In genomic region chr12:116498471-116498870, GRCh38 we compare ENCODE assay signal across 15 cellular contexts.
DNase-seq lines count a peak whose midpoint lies in the region; ATAC-seq and TF ChIP-seq lines count a peak whose summit lies in the region.
"Had no signal": no experiment of that assay in that cellular context is flagged by ENCODE, and none has a peak within 500 bp of the region (broad histone marks: within the 10 kb centered on the region; RNA-seq: fewer than 3 reads in every experiment).

No MANE protein-coding gene starts in this region.

- no peaks in the 10 kb centered on the region for H3K9me3 ChIP-seq in A673 (ENCODE audit: low read depth, low read length, poor library complexity, severe bottlenecking)
- no peaks in the 10 kb centered on the region for H3K9me3 ChIP-seq in heart left ventricle
- H3K9me3 ChIP-seq: HAP-1 had no signal

- no peak overlapping the region for H3K4me3 Mint-ChIP-seq in stimulated activated memory B cell treated with anti-CD40 and anti-IgM and Interleukin-4, amounts not matched to agents 10 μg/mL and 1 μg/mL and 100 μg/mL, for 72 hours
- H3K4me3 Mint-ChIP-seq: CD4-positive, alpha-beta T cell had no signal

- intact Hi-C loops in A673 (cut with micrococcal nuclease; ENCODE audit: unreplicated experiment) (no loop called here), heart left ventricle (cut with DNase I) (no loop called here)

- no peak for TF ChIP-seq CTCF in A673 (conservative IDR thresholded peaks at IDR 0.05; ENCODE audit: low read depth, low read length)
- TF ChIP-seq CTCF in heart left ventricle (IDR thresholded peaks at IDR 0.05) = no peak

- BruUV-seq in A673 (replicated peaks; lab: Mats Ljungman, UMichigan) = no TSS peak

- no peaks in the 10 kb centered on the region for H3K4me1 ChIP-seq in A673 (ENCODE audit: insufficient read depth, low read length, poor library complexity, severe bottlenecking)
- H3K4me1 ChIP-seq in heart left ventricle = no peaks in the 10 kb centered on the region
- H3K4me1 ChIP-seq: HAP-1 had no signal

- H3K36me3 Mint-ChIP-seq in stimulated activated memory B cell treated with anti-CD40 and anti-IgM and Interleukin-4, amounts not matched to agents 10 μg/mL and 1 μg/mL and 100 μg/mL, for 72 hours = no peaks in the 10 kb centered on the region

- H3K9me3 Mint-ChIP-seq in stimulated activated memory B cell treated with anti-CD40 and anti-IgM and Interleukin-4, amounts not matched to agents 10 μg/mL and 1 μg/mL and 100 μg/mL, for 72 hours = no peaks in the 10 kb centered on the region
- H3K9me3 Mint-ChIP-seq: CD4-positive, alpha-beta T cell had no signal

- DNase-seq in A673 (ENCODE audit: low spot score) (peak; percentile 37), GM04503 (ENCODE audit: low read depth) (peak; percentile 82), RPMI7951 (ENCODE audit: low read depth) (peak; percentile 33), fibroblast of gingiva (ENCODE audit: low read depth) (peak; percentile 94), heart left ventricle (no peak), NAMALWA (ENCODE audit: low spot score) (no peak)
- DNase-seq: AML-193; CD4-positive, alpha-beta T cell; NCI-H146; NCI-H2081 treated with DMSO at 0.1 percent for 48 hours; NCI-H524 had no signal

- TF ChIP-seq POLR2A in heart left ventricle (IDR thresholded peaks at IDR 0.05) = no peak

- no peak overlapping the region for H3K27ac Mint-ChIP-seq in stimulated activated memory B cell treated with anti-CD40 and anti-IgM and Interleukin-4, amounts not matched to agents 10 μg/mL and 1 μg/mL and 100 μg/mL, for 72 hours
- H3K27ac Mint-ChIP-seq: CD4-positive, alpha-beta T cell had no signal

- POLR2A ChIA-PET in A673 (lab: Charles Lee; ENCODE audit: low non-redundant PET) = no interaction called here

- H3K27ac ChIP-seq in A673 (ENCODE audit: low read depth, low read length, poor library complexity, severe bottlenecking) = no peak overlapping the region
- H3K27ac ChIP-seq in heart left ventricle = no peak overlapping the region
- H3K27ac ChIP-seq: 22Rv1 had no signal

- no peaks in the 10 kb centered on the region for H3K27me3 Mint-ChIP-seq in stimulated activated memory B cell treated with anti-CD40 and anti-IgM and Interleukin-4, amounts not matched to agents 10 μg/mL and 1 μg/mL and 100 μg/mL, for 72 hours
- H3K27me3 Mint-ChIP-seq: CD4-positive, alpha-beta T cell had no signal

- H3K27me3 ChIP-seq in A673 (replicated peaks; ENCODE audit: insufficient read depth, low read depth, low read length, poor library complexity) (no peaks in the 10 kb centered on the region), heart left ventricle (peaks cover 0 to 4% (median 0%) of the 10 kb centered on the region in 9 donors)

- H3K36me3 ChIP-seq in A673 (ENCODE audit: insufficient read depth, low read length, poor library complexity, severe bottlenecking) (no peaks in the 10 kb centered on the region), heart left ventricle (no peaks in the 10 kb centered on the region)
- H3K36me3 ChIP-seq: HAP-1 had no signal

- no peaks in the 10 kb centered on the region for H3K4me1 Mint-ChIP-seq in stimulated activated memory B cell treated with anti-CD40 and anti-IgM and Interleukin-4, amounts not matched to agents 10 μg/mL and 1 μg/mL and 100 μg/mL, for 72 hours

- H3K4me3 ChIP-seq in A673 (ENCODE audit: low read depth, low read length, poor library complexity, severe bottlenecking) (no peak overlapping the region), heart left ventricle (no peak overlapping the region)
- H3K4me3 ChIP-seq: HAP-1 had no signal

- CTCF ChIA-PET in A673 (lab: Charles Lee) = no interaction called here

- ATAC-seq in stimulated activated memory B cell treated with anti-CD40 and anti-IgM and Interleukin-4, amounts not matched to agents 10 μg/mL and 1 μg/mL and 100 μg/mL, for 72 hours = no peak
- ATAC-seq in heart left ventricle (no peak), GM21723 (IDR thresholded peaks at IDR 0.05; ENCODE audit: unreplicated experiment) (no peak)

- WGBS in heart left ventricle, 4 donors = 43 to 67% (median 61%) methylated on average over 1 of the region's 1 CpG

Comparison
In these comparisons a context has a peak if more than half of its experiments do, and no peak if none do; other contexts are left out.
1. DNase-seq: peak in A673 (single experiment), GM04503 (single experiment), RPMI7951 (single experiment) and fibroblast of gingiva (single experiment); none in heart left ventricle (0 of 5) and NAMALWA (single experiment).